Comparison of ENCODE assay signal across 28 cellular contexts in genomic region chr12:95051241-95051640, GRCh38.
"Had no signal": no experiment of that assay in that cellular context is flagged by ENCODE, and none has a peak within 500 bp of the region (broad histone marks: within the 10 kb centered on the region; RNA-seq: fewer than 3 reads in every experiment).

No MANE protein-coding gene starts in this region.

- H3K4me3 ChIP-seq: body of pancreas, breast epithelium, K562, SJCRH30, SK-N-MC had no signal

- H3K27ac Mint-ChIP-seq: activated CD4-positive, alpha-beta T cell treated with anti-CD3 and anti-CD28 coated beads, Interleukin-2, amount 10 ng/mL, durations not matched to agents 24 days and 14 days; activated CD8-positive, alpha-beta T cell treated with anti-CD3 and anti-CD28 coated beads for 36 hours; activated naive CD8-positive, alpha-beta T cell treated with anti-CD3 and anti-CD28 coated beads, Interleukin-2, amount 10 ng/mL, durations not matched to agents 7 days and 5 days; activated T-cell treated with anti-CD3 and anti-CD28 coated beads, Interleukin-2, amount 50 U/mL, for 72 hours; activated T-helper 17 cell treated with anti-CD3 and anti-CD28 coated beads, Interleukin-2, amount 50 U/mL, for 72 hours; T-helper 1 cell treated with Interleukin-12 subunit alpha and Interleukin-12 subunit beta and Interleukin-4 antibody, amounts not matched to agents 30 μg/mL and 1 μg/mL, for 36 hours; T-helper 2 cell treated with Interferon-gamma antibody and Interleukin-4, amounts not matched to agents 5 μg/mL and 100 μg/mL, for 36 hours had no signal

- FAIRE-seq: K562, TTC549 had no signal

- H3K9me3 Mint-ChIP-seq: activated CD4-positive, alpha-beta T cell treated with anti-CD3 and anti-CD28 coated beads, Interleukin-2, amount 10 ng/mL, durations not matched to agents 24 days and 14 days; activated CD8-positive, alpha-beta T cell treated with anti-CD3 and anti-CD28 coated beads for 36 hours; activated naive CD8-positive, alpha-beta T cell treated with anti-CD3 and anti-CD28 coated beads, Interleukin-2, amount 10 ng/mL, durations not matched to agents 7 days and 5 days; activated T-cell treated with anti-CD3 and anti-CD28 coated beads, Interleukin-2, amount 50 U/mL, for 72 hours; activated T-helper 17 cell treated with anti-CD3 and anti-CD28 coated beads, Interleukin-2, amount 50 U/mL, for 72 hours; T-helper 1 cell treated with Interleukin-12 subunit alpha and Interleukin-12 subunit beta and Interleukin-4 antibody, amounts not matched to agents 30 μg/mL and 1 μg/mL, for 36 hours; T-helper 2 cell treated with Interferon-gamma antibody and Interleukin-4, amounts not matched to agents 5 μg/mL and 100 μg/mL, for 36 hours had no signal

- DNase-seq: activated CD4-positive, alpha-beta T cell treated with anti-CD3 and anti-CD28 coated beads, Interleukin-2, amount 10 ng/mL, durations not matched to agents 24 days and 14 days; activated CD4-positive, alpha-beta T cell treated with anti-CD3 and anti-CD28 coated beads, Interleukin-2, amount 50 U/mL, for 4 hours; activated CD8-positive, alpha-beta T cell treated with anti-CD3 and anti-CD28 coated beads for 36 hours; activated effector memory CD4-positive, alpha-beta T cell treated with anti-CD3 and anti-CD28 coated beads, Interleukin-2, amount 50 U/mL, for 16 hours; activated naive CD4-positive, alpha-beta T cell; activated naive CD4-positive, alpha-beta T cell treated with anti-CD3 and anti-CD28 coated beads, Interleukin-2, amount 50 U/mL, for 16 hours; activated naive CD8-positive, alpha-beta T cell treated with anti-CD3 and anti-CD28 coated beads, Interleukin-2, amount 10 ng/mL, durations not matched to agents 7 days and 5 days; activated T-cell treated with anti-CD3 and anti-CD28 coated beads, Interleukin-2, amount 50 U/mL, for 1 hour; activated T-cell treated with anti-CD3 and anti-CD28 coated beads, Interleukin-2, amount 50 U/mL, for 72 hours; anterior cingulate cortex; body of pancreas; caudate nucleus; cerebellar nuclear complex; NCI-H1105; NCI-H1417 treated with DMSO at 0.1 percent for 48 hours; NCI-H187 treated with DMSO at 0.1 percent for 48 hours; NCI-H345; NCI-H524 treated with DMSO at 0.1 percent for 48 hours; SHP77; SJCRH30 had no signal

- H3K27me3 Mint-ChIP-seq: activated CD4-positive, alpha-beta T cell treated with anti-CD3 and anti-CD28 coated beads, Interleukin-2, amount 10 ng/mL, durations not matched to agents 24 days and 14 days; activated CD8-positive, alpha-beta T cell treated with anti-CD3 and anti-CD28 coated beads for 36 hours; activated naive CD8-positive, alpha-beta T cell treated with anti-CD3 and anti-CD28 coated beads, Interleukin-2, amount 10 ng/mL, durations not matched to agents 7 days and 5 days; activated T-helper 17 cell treated with anti-CD3 and anti-CD28 coated beads, Interleukin-2, amount 50 U/mL, for 72 hours had no signal

- H3K4me3 Mint-ChIP-seq: activated CD4-positive, alpha-beta T cell treated with anti-CD3 and anti-CD28 coated beads, Interleukin-2, amount 10 ng/mL, durations not matched to agents 24 days and 14 days; activated CD8-positive, alpha-beta T cell treated with anti-CD3 and anti-CD28 coated beads for 36 hours; activated naive CD8-positive, alpha-beta T cell treated with anti-CD3 and anti-CD28 coated beads, Interleukin-2, amount 10 ng/mL, durations not matched to agents 7 days and 5 days; activated T-cell treated with anti-CD3 and anti-CD28 coated beads, Interleukin-2, amount 50 U/mL, for 72 hours; activated T-helper 17 cell treated with anti-CD3 and anti-CD28 coated beads, Interleukin-2, amount 50 U/mL, for 72 hours; T-helper 1 cell treated with Interleukin-12 subunit alpha and Interleukin-12 subunit beta and Interleukin-4 antibody, amounts not matched to agents 30 μg/mL and 1 μg/mL, for 36 hours; T-helper 2 cell treated with Interferon-gamma antibody and Interleukin-4, amounts not matched to agents 5 μg/mL and 100 μg/mL, for 36 hours had no signal

- H3K27ac ChIP-seq: body of pancreas, breast epithelium, SJCRH30, SK-N-MC had no signal

- H3K4me1 Mint-ChIP-seq: activated CD4-positive, alpha-beta T cell treated with anti-CD3 and anti-CD28 coated beads, Interleukin-2, amount 10 ng/mL, durations not matched to agents 24 days and 14 days; activated naive CD8-positive, alpha-beta T cell treated with anti-CD3 and anti-CD28 coated beads, Interleukin-2, amount 10 ng/mL, durations not matched to agents 7 days and 5 days; activated T-helper 17 cell treated with anti-CD3 and anti-CD28 coated beads, Interleukin-2, amount 50 U/mL, for 72 hours had no signal

- ATAC-seq: activated CD8-positive, alpha-beta T cell treated with anti-CD3 and anti-CD28 coated beads for 36 hours; activated T-cell treated with anti-CD3 and anti-CD28 coated beads, Interleukin-2, amount 50 U/mL, for 72 hours; activated T-helper 17 cell treated with anti-CD3 and anti-CD28 coated beads, Interleukin-2, amount 50 U/mL, for 72 hours; body of pancreas; K562; Panc1 had no signal

- H3K9me3 ChIP-seq: body of pancreas, breast epithelium, SJCRH30 had no signal

- H3K27me3 ChIP-seq: body of pancreas, breast epithelium, SJCRH30 had no signal

- H3K4me1 ChIP-seq: body of pancreas, breast epithelium had no signal
